9 cellular contexts compared by ENCODE assay signal in the genomic region with DNA sequence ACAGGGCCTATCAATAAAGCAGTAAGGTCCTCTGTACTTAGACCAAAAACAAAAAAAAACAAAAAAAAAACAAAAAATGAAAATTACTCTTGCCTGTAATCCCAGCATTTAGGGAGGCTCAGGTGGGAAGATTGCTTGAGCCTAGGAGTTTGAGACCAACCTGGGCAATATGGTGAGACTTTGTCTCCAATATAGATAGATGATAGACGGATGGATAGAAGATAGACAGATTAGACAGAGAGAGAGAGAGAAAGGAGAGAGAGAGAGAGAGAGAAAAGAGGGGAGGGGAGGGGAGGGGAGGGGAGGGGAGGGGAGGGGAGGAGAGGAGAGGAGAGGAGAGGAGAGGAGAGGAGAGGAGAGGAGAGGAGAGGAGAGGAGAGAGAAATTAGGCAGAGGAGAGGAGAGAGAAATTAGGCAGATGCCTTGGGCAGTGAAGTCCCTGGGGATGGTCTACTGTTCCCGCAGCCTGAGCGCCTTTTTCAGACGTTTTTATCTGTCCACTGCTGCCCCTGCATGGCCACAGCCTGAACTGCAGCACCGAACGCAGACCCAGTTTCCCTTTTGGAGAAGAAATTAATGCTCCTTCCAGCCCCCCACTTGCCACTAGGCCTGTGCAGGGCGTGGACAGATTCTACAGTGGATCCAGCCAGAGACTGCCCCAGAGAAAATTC. TPM values are rescaled to one million over a fixed set of nuclear protein-coding genes. Genes with fewer than 3 reads are reported as not detected.
DNase-seq lines count a peak whose midpoint lies in the region; ATAC-seq, FAIRE-seq and TF ChIP-seq lines count a peak whose summit lies in the region.
"Had no signal": no experiment of that assay in that cellular context is flagged by ENCODE, and none has a peak within 500 bp of the region (broad histone marks: within the 10 kb centered on the region; RNA-seq: fewer than 3 reads in every experiment).

No MANE protein-coding gene starts in this region.

- H2AFZ ChIP-seq in OCI-LY7 (ENCODE audit: low read length): no peak overlapping the region

- no peaks in the 10 kb centered on the region for H3K27me3 Mint-ChIP-seq in IgD-negative memory B cell
- H3K27me3 Mint-ChIP-seq in natural killer cell (ENCODE audit: low read depth in 2 of 2): no peaks in the 10 kb centered on the region

- H3K4me2 ChIP-seq in OCI-LY7 (ENCODE audit: low read length): peak overlapping the region; percentile 7; the same call in 1 of the 2 replicates

- no peak for FAIRE-seq in D721Med (lab: Jason Lieb, UNC)

- H3K4me3 ChIP-seq in OCI-LY7 (ENCODE audit: low read depth, low read length, poor library complexity, severe bottlenecking): no peak overlapping the region

- ATAC-seq in esophagus mucosa: peak; percentile 90
- peak; percentile 93 to 100 (median 98) for ATAC-seq in natural killer cell
- ATAC-seq in HG03378 (IDR thresholded peaks at IDR 0.05; ENCODE audit: unreplicated experiment): no peak

- peaks cover 0 to 2% (median 0%) of the 10 kb centered on the region in 3 donors for H3K9me3 Mint-ChIP-seq in IgD-negative memory B cell
- H3K9me3 Mint-ChIP-seq in natural killer cell: no peaks in the 10 kb centered on the region

- H3K36me3 ChIP-seq in OCI-LY7 (ENCODE audit: insufficient read depth, low read length): no peaks in the 10 kb centered on the region

- H4K20me1 ChIP-seq in OCI-LY7 (ENCODE audit: insufficient read depth, low read length): no peaks in the 10 kb centered on the region

- H3K9me3 ChIP-seq in OCI-LY7 (ENCODE audit: low read length): no peaks in the 10 kb centered on the region

- H3K4me3 Mint-ChIP-seq in IgD-negative memory B cell (peak overlapping the region in 2 of 4 donors; percentile 9 to 60), natural killer cell (no peak overlapping the region)

- POLR2A ChIA-PET in OCI-LY7 (lab: Charles Lee): no interaction called here

- DNase-seq in D721Med (ENCODE audit: insufficient read length, low spot score) (peak; percentile 77), OCI-LY7 (ENCODE audit: low spot score) (peak; percentile 91), activated T-cell treated with anti-CD3 and anti-CD28 coated beads for 1 hour (ENCODE audit: low read depth) (peak; percentile 69), natural killer cell (peak; percentile 76)
- DNase-seq in stimulated activated CD8-positive, alpha-beta memory T cell treated with anti-CD3 and anti-CD28 coated beads, Interleukin-7, amount 100 ng/mL, for 4 hours (ENCODE audit: low read depth in 2 of 2): peak; percentile 54 to 56

- CTCF ChIA-PET in OCI-LY7 (lab: Charles Lee; ENCODE audit: unreplicated experiment): interaction anchor here (0.6 kb wide), 1 partner anchor 28 kb away, joined by 3 read pairs; a partner anchor contains a TSS

- H3K4me1 Mint-ChIP-seq in IgD-negative memory B cell: peaks cover 16 to 26% (median 25%) of the 10 kb centered on the region in 3 donors
- peaks cover 5 to 10% of the 10 kb centered on the region in 2 donors for H3K4me1 Mint-ChIP-seq in natural killer cell

- peaks cover 27% of the 10 kb centered on the region for H3K4me1 ChIP-seq in OCI-LY7 (ENCODE audit: insufficient read depth, low read length, poor library complexity, severe bottlenecking)

- H3K27ac Mint-ChIP-seq in IgD-negative memory B cell (peak overlapping the region; percentile 39 to 58 (median 55)), natural killer cell (peak overlapping the region in 1 of 2 donors; percentile 71)

- intact Hi-C loops in OCI-LY7 (cut with micrococcal nuclease; ENCODE audit: unreplicated experiment): loop anchor here (1.0 to 5.0 kb wide), 4 partner anchors 27 to 91 kb away; no protein-coding TSS in a partner anchor
- intact Hi-C loops in natural killer cell (cut with micrococcal nuclease): loop anchor here (1.0 to 5.0 kb wide), 4 partner anchors 27 to 295 kb away; no protein-coding TSS in a partner anchor

- BruUV-seq in OCI-LY7 (replicated peaks; lab: Mats Ljungman, UMichigan): no TSS peak

- TF ChIP-seq CTCF in D721Med (IDR thresholded peaks at IDR 0.05; ENCODE audit: insufficient read depth, missing control alignments): peak; percentile 96
- peak; percentile 88 for TF ChIP-seq CTCF in OCI-LY7 (conservative IDR thresholded peaks at IDR 0.05; ENCODE audit: low read length)
- TF ChIP-seq CTCF in natural killer cell (IDR thresholded peaks at IDR 0.05): peak; percentile 84

- H3K79me2 ChIP-seq in OCI-LY7 (ENCODE audit: insufficient read depth, low read depth, low read length): no peaks in the 10 kb centered on the region

- H3K9me2 ChIP-seq in OCI-LY7 (ENCODE audit: insufficient read depth, low read length): no peaks in the 10 kb centered on the region

- H3K36me3 Mint-ChIP-seq in IgD-negative memory B cell (peaks cover 2% of the 10 kb centered on the region), natural killer cell (no peaks in the 10 kb centered on the region)

- H3K27ac ChIP-seq in OCI-LY7 (ENCODE audit: low read depth, low read length, poor library complexity, severe bottlenecking): peak overlapping the region; percentile 7

RNA-seq across cellular contexts. Expression of a gene that starts 9.8 kb away (rescaled TPM):
- polyA plus RNA-seq in IgD-negative memory B cell: 7.7 TPM
- 8.0 and 11.0 TPM in 2 replicates for total RNA-seq in OCI-LY7 (2014; rRNA removed; shearing (Covaris generic))
- total RNA-seq in OCI-LY7 (2022): 16.0 and 16.8 TPM in 2 replicates
- 4.1 TPM for total RNA-seq in esophagus mucosa
- total RNA-seq in natural killer cell: 1 to 10 TPM; 4.7 to 7.5 (median 4.9) TPM

RNA-seq across cellular contexts. Expression of a gene that starts 10.0 kb away (rescaled TPM):
- polyA plus RNA-seq in IgD-negative memory B cell: 109 TPM
- total RNA-seq in OCI-LY7 (2014; rRNA removed; shearing (Covaris generic)): 13.3 and 21.6 TPM in 2 replicates
- 16.3 and 17.4 TPM in 2 replicates for total RNA-seq in OCI-LY7 (2022)
- 34.6 TPM for total RNA-seq in esophagus mucosa
- 10 to 100 TPM; 14.9 to 20.3 (median 18.8) TPM for total RNA-seq in natural killer cell

RNA-seq across cellular contexts. Expression of a gene that starts 28.4 kb away (rescaled TPM):
- polyA plus RNA-seq in IgD-negative memory B cell: 183 TPM
- 48.9 and 60.5 TPM in 2 replicates for total RNA-seq in OCI-LY7 (2014; rRNA removed; shearing (Covaris generic))
- 69.0 and 73.2 TPM in 2 replicates for total RNA-seq in OCI-LY7 (2022)
- 34.9 TPM for total RNA-seq in esophagus mucosa
- 10 to 100 TPM; 46.4 to 54.2 (median 50.0) TPM for total RNA-seq in natural killer cell

RNA-seq across cellular contexts. Expression of a gene that starts 48.8 kb away (rescaled TPM):
- polyA plus RNA-seq in IgD-negative memory B cell: not detected
- not detected in 2 replicates for total RNA-seq in OCI-LY7 (2014; rRNA removed; shearing (Covaris generic))
- total RNA-seq in OCI-LY7 (2022): not detected in 2 replicates
- 8.3 TPM for total RNA-seq in esophagus mucosa
- total RNA-seq in natural killer cell: not detected
- total RNA-seq: T-helper 1 cell treated with Interleukin-12 subunit alpha and Interleukin-12 subunit beta and Interleukin-4 antibody, amounts not matched to agents 30 ng/mL and 1 ng/mL, for 36 hours had no signal

RNA-seq across cellular contexts. Expression of a gene that starts 58.5 kb away (rescaled TPM):
- polyA plus RNA-seq in IgD-negative memory B cell: 38.7 TPM
- total RNA-seq in OCI-LY7 (2014; rRNA removed; shearing (Covaris generic)): 40.6 and 52.4 TPM in 2 replicates
- total RNA-seq in OCI-LY7 (2022): 59.3 and 59.5 TPM in 2 replicates
- total RNA-seq in esophagus mucosa: 32.8 TPM
- total RNA-seq in natural killer cell: 10 to 100 TPM; 23.6 to 24.5 (median 24.1) TPM
